1 cellular context compared by ENCODE assay signal in genomic region chr11:75576445-75577049, GRCh38.
TF ChIP-seq lines count a peak whose summit lies in the region.

No MANE protein-coding gene starts in this region.

TF ChIP-seq in GM12878, 131 proteins besides CTCF, POLR2A, EP300 and RAD21 (continued from another document):
- TF ChIP-seq JUNB (IDR thresholded peaks at IDR 0.05): no peak
- TF ChIP-seq HSF1 (IDR thresholded peaks at IDR 0.05; ENCODE audit: low read depth, low read length): no peak
- TF ChIP-seq RUNX3 (IDR thresholded peaks at IDR 0.05; ENCODE audit: low read length): no peak
- no peak for TF ChIP-seq CBFB (IDR thresholded peaks at IDR 0.05; ENCODE audit: low read depth)
- TF ChIP-seq ZNF24 (IDR thresholded peaks at IDR 0.05): no peak
- TF ChIP-seq, protein P1, sequence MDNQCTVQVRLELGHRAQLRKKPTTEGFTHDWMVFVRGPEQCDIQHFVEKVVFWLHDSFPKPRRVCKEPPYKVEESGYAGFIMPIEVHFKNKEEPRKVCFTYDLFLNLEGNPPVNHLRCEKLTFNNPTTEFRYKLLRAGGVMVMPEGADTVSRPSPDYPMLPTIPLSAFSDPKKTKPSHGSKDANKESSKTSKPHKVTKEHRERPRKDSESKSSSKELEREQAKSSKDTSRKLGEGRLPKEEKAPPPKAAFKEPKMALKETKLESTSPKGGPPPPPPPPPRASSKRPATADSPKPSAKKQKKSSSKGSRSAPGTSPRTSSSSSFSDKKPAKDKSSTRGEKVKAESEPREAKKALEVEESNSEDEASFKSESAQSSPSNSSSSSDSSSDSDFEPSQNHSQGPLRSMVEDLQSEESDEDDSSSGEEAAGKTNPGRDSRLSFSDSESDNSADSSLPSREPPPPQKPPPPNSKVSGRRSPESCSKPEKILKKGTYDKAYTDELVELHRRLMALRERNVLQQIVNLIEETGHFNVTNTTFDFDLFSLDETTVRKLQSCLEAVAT (IDR thresholded peaks at IDR 0.05): 0 out of 2 replicates have a peak, but pooled peaks have one; percentile 22
TF ChIP-seq in GM12878: peak in this region for 17.
